ENCODE assay signal across 10 cellular contexts in genomic region chr18:58609536-58609993, GRCh38. TPM values are rescaled to one million over a fixed set of nuclear protein-coding genes. Genes with fewer than 3 reads are reported as not detected.
DNase-seq lines count a peak whose midpoint lies in the region; ATAC-seq, FAIRE-seq and TF ChIP-seq lines count a peak whose summit lies in the region.
"Had no signal": no experiment of that assay in that cellular context is flagged by ENCODE, and none has a peak within 500 bp of the region (broad histone marks: within the 10 kb centered on the region; RNA-seq: fewer than 3 reads in every experiment).

No MANE protein-coding gene starts in this region.

- no peak for TF ChIP-seq CTCF in D721Med (IDR thresholded peaks at IDR 0.05; ENCODE audit: insufficient read depth, missing control alignments)

- H3K9me3 Mint-ChIP-seq in activated naive CD8-positive, alpha-beta T cell treated with anti-CD3 and anti-CD28 coated beads for 36 hours: no peaks in the 10 kb centered on the region

- H3K4me3 Mint-ChIP-seq in activated naive CD8-positive, alpha-beta T cell treated with anti-CD3 and anti-CD28 coated beads for 36 hours: no peak overlapping the region

- no peaks in the 10 kb centered on the region for H3K36me3 ChIP-seq in H7 (replicated peaks; ENCODE audit: control insufficient read depth, insufficient read depth, low read length)

- no peaks in the 10 kb centered on the region for H3K27me3 Mint-ChIP-seq in activated naive CD8-positive, alpha-beta T cell treated with anti-CD3 and anti-CD28 coated beads for 36 hours

- H3K4me1 Mint-ChIP-seq in activated naive CD8-positive, alpha-beta T cell treated with anti-CD3 and anti-CD28 coated beads for 36 hours: peaks cover 44% of the 10 kb centered on the region

- ATAC-seq in GM19043 (IDR thresholded peaks at IDR 0.05; ENCODE audit: low read depth, unreplicated experiment): peak; percentile 67
- ATAC-seq in HG03066 (IDR thresholded peaks at IDR 0.05; ENCODE audit: low read depth, unreplicated experiment): peak; percentile 81
- ATAC-seq in HG02970 (IDR thresholded peaks at IDR 0.05; ENCODE audit: low FRiP score, unreplicated experiment): no peak

- H3K27me3 ChIP-seq in H7 (ENCODE audit: control insufficient read depth, insufficient read depth, low read length): no peaks in the 10 kb centered on the region

- DNase-seq in D721Med (ENCODE audit: insufficient read length, low spot score): no peak
- peak; percentile 24 for DNase-seq in activated naive CD8-positive, alpha-beta T cell treated with anti-CD3 and anti-CD28 coated beads for 36 hours
- no peak for DNase-seq in stimulated activated CD4-positive, alpha-beta T cell treated with anti-CD3 and anti-CD28 coated beads, Interleukin-4, amount 100 ng/mL, for 4 hours
- no peak for DNase-seq in H7
- no peak for DNase-seq in DMS79 (lab: John Stamatoyannopoulos, UW)
- DNase-seq: NCI-H1930 had no signal

- H3K27ac Mint-ChIP-seq in activated naive CD8-positive, alpha-beta T cell treated with anti-CD3 and anti-CD28 coated beads for 36 hours: peak overlapping the region; percentile 86

- FAIRE-seq in D721Med (lab: Jason Lieb, UNC): peak; percentile 74

- H3K4me3 ChIP-seq in H7 (ENCODE audit: insufficient read depth, low read depth, low read length): no peak overlapping the region
- H3K4me3 ChIP-seq: lung had no signal

- H3K36me3 Mint-ChIP-seq in activated naive CD8-positive, alpha-beta T cell treated with anti-CD3 and anti-CD28 coated beads for 36 hours: no peaks in the 10 kb centered on the region

RNA-seq across cellular contexts. Expression of gene ALPK2, which starts 19.3 kb away (rescaled TPM):
- total RNA-seq in activated naive CD8-positive, alpha-beta T cell treated with anti-CD3 and anti-CD28 coated beads for 36 hours: under 1 TPM; 0.62 to 0.76 TPM
- 0.26 and 0.42 TPM in 2 replicates for total RNA-seq in H7 (2014; rRNA removed; shearing (Covaris generic))
